In the genomic region with DNA sequence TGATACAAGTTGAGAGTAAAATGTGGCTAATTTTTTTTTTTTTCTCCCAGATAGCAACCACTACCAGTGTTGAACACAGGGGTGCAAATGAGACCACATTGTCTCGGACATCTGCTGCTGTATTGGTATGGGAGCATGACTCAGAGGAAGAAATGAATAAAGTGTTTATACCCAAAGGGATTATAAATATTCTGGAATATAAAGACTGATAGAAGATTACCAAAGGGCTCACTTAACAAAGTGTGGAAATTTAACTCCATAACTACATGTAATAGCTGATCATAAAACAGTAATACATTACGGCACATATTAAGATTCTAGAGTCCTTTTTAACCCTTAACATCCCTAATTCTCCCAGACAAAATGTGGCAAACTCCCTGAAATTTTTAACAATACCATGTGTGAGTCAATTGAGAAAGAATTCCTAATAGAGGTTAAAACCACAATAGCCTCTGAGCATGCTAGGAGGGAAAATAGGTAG, we compare ENCODE assay signal across 13 cellular contexts.
DNase-seq lines count a peak whose midpoint lies in the region; ATAC-seq lines count a peak whose summit lies in the region.
"Had no signal": no experiment of that assay in that cellular context is flagged by ENCODE, and none has a peak within 500 bp of the region (broad histone marks: within the 10 kb centered on the region; RNA-seq: fewer than 3 reads in every experiment).

No MANE protein-coding gene starts in this region.

- no peak overlapping the region for H3K4me3 Mint-ChIP-seq in activated naive CD4-positive, alpha-beta T cell treated with anti-CD3 and anti-CD28 coated beads for 36 hours
- H3K4me3 Mint-ChIP-seq: activated CD8-positive, alpha-beta T cell treated with anti-CD3 and anti-CD28 coated beads, Interleukin-2, amount 10 ng/mL, durations not matched to agents 7 days and 5 days had no signal

- no peak for ATAC-seq in GM18868 (IDR thresholded peaks at IDR 0.05; ENCODE audit: unreplicated experiment)
- ATAC-seq: activated CD8-positive, alpha-beta T cell treated with anti-CD3 and anti-CD28 coated beads, Interleukin-2, amount 10 ng/mL, durations not matched to agents 7 days and 5 days; activated naive CD4-positive, alpha-beta T cell treated with anti-CD3 and anti-CD28 coated beads, Interleukin-2, amount 50 U/mL, for 72 hours had no signal

- no peaks in the 10 kb centered on the region for H3K27me3 Mint-ChIP-seq in activated naive CD4-positive, alpha-beta T cell treated with anti-CD3 and anti-CD28 coated beads for 36 hours (ENCODE audit: low read depth)

- no peaks in the 10 kb centered on the region for H3K36me3 Mint-ChIP-seq in activated naive CD4-positive, alpha-beta T cell treated with anti-CD3 and anti-CD28 coated beads for 36 hours (ENCODE audit: low read depth)
- H3K36me3 Mint-ChIP-seq: activated naive CD4-positive, alpha-beta T cell treated with anti-CD3 and anti-CD28 coated beads, Interleukin-2, amount 50 U/mL, for 72 hours had no signal

- CTCF ChIA-PET in activated naive CD4-positive, alpha-beta T cell treated with anti-CD3 and anti-CD28 coated beads for 36 hours (lab: Charles Lee) = no interaction called here

- H3K27ac Mint-ChIP-seq in activated naive CD4-positive, alpha-beta T cell treated with anti-CD3 and anti-CD28 coated beads for 36 hours = no peak overlapping the region
- H3K27ac Mint-ChIP-seq: activated CD8-positive, alpha-beta T cell treated with anti-CD3 and anti-CD28 coated beads, Interleukin-2, amount 10 ng/mL, durations not matched to agents 7 days and 5 days; activated naive CD4-positive, alpha-beta T cell treated with anti-CD3 and anti-CD28 coated beads, Interleukin-2, amount 50 U/mL, for 72 hours had no signal

- H3K9me3 Mint-ChIP-seq in activated naive CD4-positive, alpha-beta T cell treated with anti-CD3 and anti-CD28 coated beads for 36 hours = no peaks in the 10 kb centered on the region

- no peaks in the 10 kb centered on the region for H3K4me1 Mint-ChIP-seq in activated naive CD4-positive, alpha-beta T cell treated with anti-CD3 and anti-CD28 coated beads for 36 hours (ENCODE audit: low read depth)

- DNase-seq in AG08396 (ENCODE audit: low spot score) (peak; percentile 16), HS-27A (ENCODE audit: low read depth) (peak; percentile 62), astrocyte of the hippocampus (ENCODE audit: low read depth, low spot score) (peak; percentile 76), glomerular visceral epithelial cell (ENCODE audit: extremely low spot score) (peak; percentile 44), HT-29 (ENCODE audit: low spot score) (no peak), Kasumi-1 (lab: John Stamatoyannopoulos, UW) (no peak)
- no peak for DNase-seq in activated naive CD4-positive, alpha-beta T cell treated with anti-CD3 and anti-CD28 coated beads for 36 hours
- DNase-seq: activated CD8-positive, alpha-beta T cell treated with anti-CD3 and anti-CD28 coated beads, Interleukin-2, amount 10 ng/mL, durations not matched to agents 7 days and 5 days; dorsolateral prefrontal cortex; GF-D8; NCI-H1105 had no signal

- intact Hi-C loops in activated naive CD4-positive, alpha-beta T cell treated with anti-CD3 and anti-CD28 coated beads for 36 hours (cut with micrococcal nuclease) = no loop called here

Comparison
In these comparisons a context has a peak if more than half of its experiments do, and no peak if none do; other contexts are left out.
1. DNase-seq: peak in AG08396 (single experiment), HS-27A (single experiment), astrocyte of the hippocampus (single experiment) and glomerular visceral epithelial cell (single experiment); none in activated naive CD4-positive, alpha-beta T cell treated with anti-CD3 and anti-CD28 coated beads for 36 hours (single experiment), HT-29 (single experiment) and Kasumi-1 (0 of 2).